ENCODE assay signal across 9 cellular contexts in genomic region chr16:82655315-82655714, GRCh38. TPM values are rescaled to one million over a fixed set of nuclear protein-coding genes. Genes with fewer than 3 reads are reported as not detected.
DNase-seq lines count a peak whose midpoint lies in the region; ATAC-seq and TF ChIP-seq lines count a peak whose summit lies in the region.
"Had no signal": no experiment of that assay in that cellular context is flagged by ENCODE, and none has a peak within 500 bp of the region (broad histone marks: within the 10 kb centered on the region; RNA-seq: fewer than 3 reads in every experiment).

No MANE protein-coding gene starts in this region.

- DNase-seq in astrocyte of the hippocampus (ENCODE audit: low read depth, low spot score) (peak; percentile 77), renal cortical epithelial cell (ENCODE audit: low read depth) (peak; percentile 85), SIG-M5 treated with dmso at 0.1 percent for 504 hours (lab: John Stamatoyannopoulos, UW; ENCODE audit: unreplicated experiment) (no peak), globus pallidus (ENCODE audit: low spot score) (no peak), NCI-H526 (lab: John Stamatoyannopoulos, UW) (no peak), NCI-H1105 (lab: John Stamatoyannopoulos, UW) (no peak)

- peak; percentile 27 for ATAC-seq in GM19397 (IDR thresholded peaks at IDR 0.05; ENCODE audit: unreplicated experiment)
- ATAC-seq in SK-N-SH treated with all-trans-retinoic acid at 6 μM for 48 hours: peak; percentile 52

TF ChIP-seq in SK-N-SH treated with all-trans-retinoic acid at 6 μM for 48 hours, 23 proteins besides CTCF, POLR2A, EP300 and RAD21:
- TF ChIP-seq, protein P1, sequence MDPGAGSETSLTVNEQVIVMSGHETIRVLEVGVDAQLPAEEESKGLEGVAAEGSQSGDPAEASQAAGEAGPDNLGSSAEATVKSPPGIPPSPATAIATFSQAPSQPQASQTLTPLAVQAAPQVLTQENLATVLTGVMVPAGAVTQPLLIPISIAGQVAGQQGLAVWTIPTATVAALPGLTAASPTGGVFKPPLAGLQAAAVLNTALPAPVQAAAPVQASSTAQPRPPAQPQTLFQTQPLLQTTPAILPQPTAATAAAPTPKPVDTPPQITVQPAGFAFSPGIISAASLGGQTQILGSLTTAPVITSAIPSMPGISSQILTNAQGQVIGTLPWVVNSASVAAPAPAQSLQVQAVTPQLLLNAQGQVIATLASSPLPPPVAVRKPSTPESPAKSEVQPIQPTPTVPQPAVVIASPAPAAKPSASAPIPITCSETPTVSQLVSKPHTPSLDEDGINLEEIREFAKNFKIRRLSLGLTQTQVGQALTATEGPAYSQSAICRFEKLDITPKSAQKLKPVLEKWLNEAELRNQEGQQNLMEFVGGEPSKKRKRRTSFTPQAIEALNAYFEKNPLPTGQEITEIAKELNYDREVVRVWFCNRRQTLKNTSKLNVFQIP (CRISPR knock-in tag; IDR thresholded peaks at IDR 0.05; ENCODE audit: borderline replicate concordance, low read depth): no peak
- no peak for TF ChIP-seq CSRNP3 (CRISPR knock-in tag; IDR thresholded peaks at IDR 0.05)
- TF ChIP-seq BACH2 (CRISPR knock-in tag; IDR thresholded peaks at IDR 0.05; ENCODE audit: borderline replicate concordance): no peak
- no peak for TF ChIP-seq ARNTL (CRISPR knock-in tag; IDR thresholded peaks at IDR 0.05; ENCODE audit: borderline replicate concordance, low read depth)
- 0 out of 2 replicates have a peak, but pooled peaks have one; percentile 22 for TF ChIP-seq ZFP3 (CRISPR knock-in tag; IDR thresholded peaks at IDR 0.05)
- no peak for TF ChIP-seq ZNF565 (CRISPR knock-in tag; conservative IDR thresholded peaks at IDR 0.05; ENCODE audit: low read depth)
- no peak for TF ChIP-seq SNAI2 (CRISPR knock-in tag; IDR thresholded peaks at IDR 0.05)
TF ChIP-seq in SK-N-SH treated with all-trans-retinoic acid at 6 μM for 48 hours: peak in this region for 1.

RNA-seq across cellular contexts. Expression of gene CDH13, which starts 28.5 kb away (rescaled TPM):
- total RNA-seq in renal cortical epithelial cell: 22.9 and 45.0 TPM in 2 replicates
- total RNA-seq: SK-MEL-5 had no signal

Comparison
In these comparisons a context has a peak if more than half of its experiments do, and no peak if none do; other contexts are left out.
1. DNase-seq: peak in astrocyte of the hippocampus (single experiment) and renal cortical epithelial cell (single experiment); none in SIG-M5 treated with dmso at 0.1 percent for 504 hours (single experiment), globus pallidus (single experiment), NCI-H526 (0 of 2) and NCI-H1105 (single experiment).